ENCODE assay signal across 19 cellular contexts in the genomic region with DNA sequence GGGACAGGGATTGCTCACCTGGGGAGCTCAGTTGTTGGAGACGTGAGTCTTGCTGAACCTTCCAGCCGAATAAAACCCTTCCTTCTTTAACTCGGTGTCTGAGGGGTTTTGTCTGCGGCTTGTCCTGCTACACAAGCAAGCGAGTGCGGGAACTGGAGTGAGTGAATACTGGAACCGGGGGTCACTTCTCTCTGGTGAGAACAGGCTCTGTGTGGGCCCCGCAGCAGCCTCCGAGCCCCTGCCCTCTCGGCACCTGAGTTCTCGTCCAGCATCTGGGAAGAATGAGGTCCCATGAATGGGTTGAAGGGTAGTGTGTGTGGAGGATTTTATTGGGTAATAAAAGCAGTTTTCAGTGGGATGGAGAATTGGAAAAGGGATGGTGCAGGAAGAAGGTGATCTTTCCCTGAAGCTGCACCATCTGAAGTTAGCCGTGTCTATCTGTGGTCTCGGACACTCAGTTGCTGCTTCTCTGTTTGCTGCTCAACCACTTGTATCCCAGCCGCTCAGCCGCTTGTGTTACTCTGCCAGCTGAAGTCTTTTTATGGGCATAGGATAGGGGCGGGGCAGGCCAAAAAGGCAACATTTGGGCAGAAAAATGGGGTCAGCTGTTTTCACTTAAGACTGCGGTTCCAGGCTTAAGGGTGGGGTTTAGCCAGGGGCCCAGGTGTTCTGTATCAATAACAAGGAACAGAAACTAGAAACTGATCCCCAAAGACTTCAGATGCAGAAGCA.
"Had no signal": no experiment of that assay in that cellular context is flagged by ENCODE, and none has a peak within 500 bp of the region (broad histone marks: within the 10 kb centered on the region; RNA-seq: fewer than 3 reads in every experiment).

No MANE protein-coding gene starts in this region.

- H3K4me1 ChIP-seq: heart right ventricle, psoas muscle, right lobe of liver, spleen, testis, tibial nerve had no signal

- DNase-seq: dermis blood vessel endothelial cell; effector CD8-positive, alpha-beta T cell; heart right ventricle; hypothalamus; naive thymus-derived CD4-positive, alpha-beta T cell; psoas muscle; retina; right lobe of liver; spleen; stimulated activated CD4-positive, alpha-beta T cell treated with anti-CD3 and anti-CD28 coated beads, Interleukin-15, amount 100 ng/mL, for 24 hours; stimulated activated CD4-positive, alpha-beta T cell treated with anti-CD3 and anti-CD28 coated beads, Interleukin-1b, Interleukin-23, amount 100 ng/mL, for 48 hours; stimulated activated CD4-positive, alpha-beta T cell treated with anti-CD3 and anti-CD28 coated beads, Interleukin-4, amount 100 ng/mL, for 4 hours; stimulated activated naive B cell treated with anti-CD40 and anti-IgM and Interleukin-4, amounts not matched to agents 10 μg/mL and 1 μg/mL and 100 μg/mL, for 72 hours; stimulated activated naive CD8-positive, alpha-beta T cell treated with anti-CD3 and anti-CD28 coated beads, Interleukin-15, amount 100 ng/mL, for 72 hours; testis had no signal

- H3K36me3 Mint-ChIP-seq: naive thymus-derived CD4-positive, alpha-beta T cell; stimulated activated naive B cell treated with anti-CD40 and anti-IgM and Interleukin-4, amounts not matched to agents 10 μg/mL and 1 μg/mL and 100 μg/mL, for 72 hours had no signal

- FAIRE-seq: frontal cortex, islet of Langerhans had no signal

- H3K27me3 ChIP-seq: neutrophil, right lobe of liver, testis, tibial nerve had no signal

- H3K4me3 ChIP-seq: heart right ventricle, psoas muscle, right lobe of liver, spleen, testis, tibial nerve had no signal

- H3K9me3 Mint-ChIP-seq: stimulated activated naive CD8-positive, alpha-beta T cell treated with anti-CD3 and anti-CD28 coated beads, Interleukin-15, amount 100 ng/mL, for 72 hours had no signal

- H3K4me1 Mint-ChIP-seq: naive thymus-derived CD4-positive, alpha-beta T cell; stimulated activated naive B cell treated with anti-CD40 and anti-IgM and Interleukin-4, amounts not matched to agents 10 μg/mL and 1 μg/mL and 100 μg/mL, for 72 hours; stimulated activated naive CD8-positive, alpha-beta T cell treated with anti-CD3 and anti-CD28 coated beads, Interleukin-15, amount 100 ng/mL, for 72 hours had no signal

- H3K27ac Mint-ChIP-seq: naive thymus-derived CD4-positive, alpha-beta T cell; stimulated activated naive B cell treated with anti-CD40 and anti-IgM and Interleukin-4, amounts not matched to agents 10 μg/mL and 1 μg/mL and 100 μg/mL, for 72 hours; stimulated activated naive CD8-positive, alpha-beta T cell treated with anti-CD3 and anti-CD28 coated beads, Interleukin-15, amount 100 ng/mL, for 72 hours had no signal

- ATAC-seq: heart right ventricle; naive thymus-derived CD4-positive, alpha-beta T cell; psoas muscle; right lobe of liver; stimulated activated naive B cell treated with anti-CD40 and anti-IgM and Interleukin-4, amounts not matched to agents 10 μg/mL and 1 μg/mL and 100 μg/mL, for 72 hours; stimulated activated naive CD8-positive, alpha-beta T cell treated with anti-CD3 and anti-CD28 coated beads, Interleukin-15, amount 100 ng/mL, for 72 hours had no signal

- H3K9me3 ChIP-seq: neutrophil, psoas muscle, right lobe of liver, testis had no signal

- H3K36me3 ChIP-seq: heart right ventricle, neutrophil, right lobe of liver, spleen, tibial nerve had no signal

- H3K27ac ChIP-seq: heart right ventricle, neutrophil, psoas muscle, right lobe of liver, spleen, testis, tibial nerve had no signal

- H3K4me3 Mint-ChIP-seq: naive thymus-derived CD4-positive, alpha-beta T cell; stimulated activated naive B cell treated with anti-CD40 and anti-IgM and Interleukin-4, amounts not matched to agents 10 μg/mL and 1 μg/mL and 100 μg/mL, for 72 hours; stimulated activated naive CD8-positive, alpha-beta T cell treated with anti-CD3 and anti-CD28 coated beads, Interleukin-15, amount 100 ng/mL, for 72 hours had no signal

- H3K27me3 Mint-ChIP-seq: stimulated activated naive B cell treated with anti-CD40 and anti-IgM and Interleukin-4, amounts not matched to agents 10 μg/mL and 1 μg/mL and 100 μg/mL, for 72 hours; stimulated activated naive CD8-positive, alpha-beta T cell treated with anti-CD3 and anti-CD28 coated beads, Interleukin-15, amount 100 ng/mL, for 72 hours had no signal
